ENCODE assay signal across 10 cellular contexts in the genomic region with DNA sequence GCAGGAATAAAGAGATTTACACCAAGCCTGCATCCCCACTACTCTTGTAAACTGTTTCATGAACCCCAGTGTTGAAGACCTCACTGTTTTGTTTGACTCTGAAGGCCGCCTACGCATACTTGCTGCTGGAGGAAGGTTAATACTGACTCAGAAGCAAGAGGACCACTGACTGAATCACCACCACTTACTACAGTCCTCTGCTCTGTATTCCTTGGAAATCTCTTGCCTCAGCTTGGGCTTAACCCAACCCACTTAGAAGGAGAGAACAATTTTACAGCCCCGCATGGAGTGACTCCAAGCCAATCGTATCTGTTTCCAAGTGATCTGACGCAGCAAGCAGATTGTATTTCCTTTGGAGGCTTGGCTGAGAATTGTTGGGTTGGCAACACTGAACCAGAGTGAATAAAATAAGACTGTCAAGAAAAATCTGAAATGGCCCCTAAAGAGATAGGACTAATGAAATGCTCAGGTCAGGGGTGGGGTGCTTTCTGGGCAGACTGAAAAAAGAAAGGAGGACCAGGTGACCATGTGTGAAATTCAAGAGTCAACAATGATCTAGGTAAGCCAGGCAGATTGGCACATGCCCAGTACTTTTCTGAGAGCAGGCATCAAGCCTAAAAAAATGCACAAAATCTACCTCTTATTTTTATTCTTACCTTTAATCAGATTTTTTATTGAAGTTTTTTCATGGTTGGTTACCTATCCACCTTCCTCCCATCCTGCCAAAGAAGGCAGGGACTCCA.
DNase-seq lines count a peak whose midpoint lies in the region; ATAC-seq, FAIRE-seq and TF ChIP-seq lines count a peak whose summit lies in the region.
"Had no signal": no experiment of that assay in that cellular context is flagged by ENCODE, and none has a peak within 500 bp of the region (broad histone marks: within the 10 kb centered on the region; RNA-seq: fewer than 3 reads in every experiment).

No MANE protein-coding gene starts in this region.

- H3K9ac ChIP-seq in HCT116 (ENCODE audit: low read length) = 0 out of 2 replicates have a peak overlapping the region, but pooled peaks have one; percentile 0

- H3K4me1 ChIP-seq in HCT116 (ENCODE audit: control insufficient read depth in 1 of 2, insufficient read depth in 2 of 2, low read length in 2 of 2) = peaks cover 58 to 78% of the 10 kb centered on the region in 2 experiments

- RAD21 ChIA-PET in HCT116 (lab: Charles Lee; ENCODE audit: low non-redundant PET in 1 of 2, low total read pairs in 2 of 2, uncharacterized antibody in 2 of 2, unreplicated experiment in 2 of 2) = no interaction called here

- no peak for FAIRE-seq in GM12891 (lab: Jason Lieb, UNC)
- FAIRE-seq: GM12892 had no signal

- no peak for DNase-seq in HCT116 (ENCODE audit: low read depth, low spot score)
- peak; percentile 29 for DNase-seq in kidney glomerular epithelial cell (lab: John Stamatoyannopoulos, UW)
- no peak for DNase-seq in stimulated activated effector memory CD8-positive, alpha-beta T cell treated with anti-CD3 and anti-CD28 coated beads, Interleukin-12 subunit alpha, Interleukin-12 subunit beta, amount 100 ng/mL, for 72 hours (ENCODE audit: low spot score in 2 of 2)
- DNase-seq in GM12891 (ENCODE audit: insufficient read length, low spot score) = no peak
- DNase-seq in activated naive CD4-positive, alpha-beta T cell treated with anti-CD3 and anti-CD28 coated beads for 36 hours = no peak
- no peak for DNase-seq in NCI-H146 (lab: John Stamatoyannopoulos, UW)

- no peaks in the 10 kb centered on the region for H3K36me3 Mint-ChIP-seq in brain
- H3K36me3 Mint-ChIP-seq in stimulated activated effector memory CD8-positive, alpha-beta T cell treated with anti-CD3 and anti-CD28 coated beads, Interleukin-12 subunit alpha, Interleukin-12 subunit beta, amount 100 ng/mL, for 72 hours = no peaks in the 10 kb centered on the region
- no peaks in the 10 kb centered on the region for H3K36me3 Mint-ChIP-seq in activated naive CD4-positive, alpha-beta T cell treated with anti-CD3 and anti-CD28 coated beads for 36 hours (ENCODE audit: low read depth)
- H3K36me3 Mint-ChIP-seq: activated naive CD4-positive, alpha-beta T cell treated with anti-CD3 and anti-CD28 coated beads, Interleukin-2, amount 50 U/mL, for 24 hours had no signal

- H3K4me3 ChIP-seq in HCT116 (replicated peaks in 1 of 2; ENCODE audit: low read depth in 1 of 2, low read length in 2 of 2) = 0 out of 4 replicates have a peak overlapping the region, but pooled peaks of 1 of the 2 experiments have one; percentile 5

- no peaks in the 10 kb centered on the region for H3K36me3 ChIP-seq in HCT116 (ENCODE audit: control insufficient read depth in 1 of 2, insufficient read depth in 2 of 2, low read length in 2 of 2)

- CTCF ChIA-PET in HCT116 (lab: Charles Lee) = no interaction called here
- CTCF ChIA-PET in activated naive CD4-positive, alpha-beta T cell treated with anti-CD3 and anti-CD28 coated beads for 36 hours (lab: Charles Lee) = no interaction called here

- no peaks in the 10 kb centered on the region for H3K27me3 ChIP-seq in HCT116 (ENCODE audit: insufficient read depth, low read length)

- H3K27ac ChIP-seq in HCT116 (ENCODE audit: low read depth, low read length) = peak overlapping the region; percentile 64

- H3K27me3 Mint-ChIP-seq in brain = no peaks in the 10 kb centered on the region
- no peaks in the 10 kb centered on the region for H3K27me3 Mint-ChIP-seq in activated naive CD4-positive, alpha-beta T cell treated with anti-CD3 and anti-CD28 coated beads for 36 hours (ENCODE audit: low read depth)
- H3K27me3 Mint-ChIP-seq: activated naive CD4-positive, alpha-beta T cell treated with anti-CD3 and anti-CD28 coated beads, Interleukin-2, amount 50 U/mL, for 24 hours had no signal

- H3K4me3 Mint-ChIP-seq in brain = peak overlapping the region in 3 of 5 experiments; percentile 23 to 53 (median 45)
- H3K4me3 Mint-ChIP-seq in stimulated activated effector memory CD8-positive, alpha-beta T cell treated with anti-CD3 and anti-CD28 coated beads, Interleukin-12 subunit alpha, Interleukin-12 subunit beta, amount 100 ng/mL, for 72 hours = no peak overlapping the region
- no peak overlapping the region for H3K4me3 Mint-ChIP-seq in activated naive CD4-positive, alpha-beta T cell treated with anti-CD3 and anti-CD28 coated beads for 36 hours
- H3K4me3 Mint-ChIP-seq: activated naive CD4-positive, alpha-beta T cell treated with anti-CD3 and anti-CD28 coated beads, Interleukin-2, amount 50 U/mL, for 24 hours had no signal

- intact Hi-C loops in HCT116 (cut with micrococcal nuclease) = no loop called here
- intact Hi-C loops in activated naive CD4-positive, alpha-beta T cell treated with anti-CD3 and anti-CD28 coated beads for 36 hours (cut with micrococcal nuclease) = no loop called here

- ATAC-seq in HCT116 (no peak), GM19035 (IDR thresholded peaks at IDR 0.05; ENCODE audit: unreplicated experiment) (no peak)
- ATAC-seq in stimulated activated effector memory CD8-positive, alpha-beta T cell treated with anti-CD3 and anti-CD28 coated beads, Interleukin-12 subunit alpha, Interleukin-12 subunit beta, amount 100 ng/mL, for 72 hours = peak; percentile 60

- no peaks in the 10 kb centered on the region for H4K20me1 ChIP-seq in HCT116 (ENCODE audit: insufficient read depth)

- H3K4me2 ChIP-seq in HCT116 (ENCODE audit: low read length) = peak overlapping the region; percentile 45

- no peak for TF ChIP-seq POLR2A in HCT116 (IDR thresholded peaks at IDR 0.05; ENCODE audit: borderline replicate concordance, extremely low read depth, insufficient read depth, insufficient read length)
- TF ChIP-seq POLR2A in GM12891 (IDR thresholded peaks at IDR 0.05; ENCODE audit: low read depth, low read length) = no peak

- BruUV-seq in HCT116 (replicated peaks; lab: Mats Ljungman, UMichigan) = no TSS peak

- peak overlapping the region; percentile 23 to 99 (median 93) for H3K27ac Mint-ChIP-seq in brain
- H3K27ac Mint-ChIP-seq in stimulated activated effector memory CD8-positive, alpha-beta T cell treated with anti-CD3 and anti-CD28 coated beads, Interleukin-12 subunit alpha, Interleukin-12 subunit beta, amount 100 ng/mL, for 72 hours = no peak overlapping the region
- no peak overlapping the region for H3K27ac Mint-ChIP-seq in activated naive CD4-positive, alpha-beta T cell treated with anti-CD3 and anti-CD28 coated beads for 36 hours
- H3K27ac Mint-ChIP-seq: activated naive CD4-positive, alpha-beta T cell treated with anti-CD3 and anti-CD28 coated beads, Interleukin-2, amount 50 U/mL, for 24 hours had no signal

- TF ChIP-seq RAD21 in HCT116 (IDR thresholded peaks at IDR 0.05; ENCODE audit: low read depth) = no peak

- POLR2A ChIA-PET in HCT116 (lab: Charles Lee) = no interaction called here

- H3K9me3 ChIP-seq in HCT116 (ENCODE audit: control insufficient read depth in 1 of 2, insufficient read depth in 1 of 2, low read depth in 1 of 2, low read length in 2 of 2) = no peaks in the 10 kb centered on the region

- no peaks in the 10 kb centered on the region for H3K79me2 ChIP-seq in HCT116 (ENCODE audit: insufficient read depth, low read length)

- TF ChIP-seq CTCF in HCT116 (IDR thresholded peaks at IDR 0.05 in 2 of 3, conservative IDR thresholded peaks at IDR 0.05 in 1 of 3; ENCODE audit: borderline replicate concordance in 1 of 3, insufficient read depth in 1 of 3, low read depth in 2 of 3, low read length in 2 of 3) (no peak), brain (conservative IDR thresholded peaks at IDR 0.05) (no peak)

- peaks cover 0 to 8% (median 0%) of the 10 kb centered on the region in 5 experiments for H3K9me3 Mint-ChIP-seq in brain
- no peaks in the 10 kb centered on the region for H3K9me3 Mint-ChIP-seq in stimulated activated effector memory CD8-positive, alpha-beta T cell treated with anti-CD3 and anti-CD28 coated beads, Interleukin-12 subunit alpha, Interleukin-12 subunit beta, amount 100 ng/mL, for 72 hours
- H3K9me3 Mint-ChIP-seq in activated naive CD4-positive, alpha-beta T cell treated with anti-CD3 and anti-CD28 coated beads for 36 hours = no peaks in the 10 kb centered on the region
- H3K9me3 Mint-ChIP-seq: activated naive CD4-positive, alpha-beta T cell treated with anti-CD3 and anti-CD28 coated beads, Interleukin-2, amount 50 U/mL, for 24 hours had no signal

- H3K9me2 ChIP-seq in HCT116 (ENCODE audit: insufficient read depth) = no peaks in the 10 kb centered on the region

- peaks cover 97% of the 10 kb centered on the region for H3K4me1 Mint-ChIP-seq in brain
- no peaks in the 10 kb centered on the region for H3K4me1 Mint-ChIP-seq in stimulated activated effector memory CD8-positive, alpha-beta T cell treated with anti-CD3 and anti-CD28 coated beads, Interleukin-12 subunit alpha, Interleukin-12 subunit beta, amount 100 ng/mL, for 72 hours
- H3K4me1 Mint-ChIP-seq in activated naive CD4-positive, alpha-beta T cell treated with anti-CD3 and anti-CD28 coated beads for 36 hours (ENCODE audit: low read depth) = peaks cover 3% of the 10 kb centered on the region
- H3K4me1 Mint-ChIP-seq: activated naive CD4-positive, alpha-beta T cell treated with anti-CD3 and anti-CD28 coated beads, Interleukin-2, amount 50 U/mL, for 24 hours had no signal

- H2AFZ ChIP-seq in HCT116 (ENCODE audit: low read depth, low read length, poor library complexity, severe bottlenecking) = no peak overlapping the region

TF ChIP-seq in HCT116, 20 proteins besides CTCF, POLR2A, EP300 and RAD21:
- TF ChIP-seq POLR2AphosphoS5 (IDR thresholded peaks at IDR 0.05; ENCODE audit: low read depth, low read length) (peak; percentile 54; the same call in 1 of the 2 replicates), SRF (IDR thresholded peaks at IDR 0.05; ENCODE audit: low read depth) (no peak), FOSL1 (IDR thresholded peaks at IDR 0.05; ENCODE audit: low read depth) (no peak)
- TF ChIP-seq, protein P1, sequence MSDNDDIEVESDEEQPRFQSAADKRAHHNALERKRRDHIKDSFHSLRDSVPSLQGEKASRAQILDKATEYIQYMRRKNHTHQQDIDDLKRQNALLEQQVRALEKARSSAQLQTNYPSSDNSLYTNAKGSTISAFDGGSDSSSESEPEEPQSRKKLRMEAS (IDR thresholded peaks at IDR 0.05) = no peak

TF ChIP-seq in GM12891, 5 proteins besides CTCF, POLR2A, EP300 and RAD21:
- no peak for TF ChIP-seq POLR2AphosphoS5 (IDR thresholded peaks at IDR 0.05; ENCODE audit: low read depth, low read length)
- TF ChIP-seq SPI1 (IDR thresholded peaks at IDR 0.05; ENCODE audit: low read depth, low read length) = no peak
- TF ChIP-seq TAF1 (IDR thresholded peaks at IDR 0.05; ENCODE audit: low read depth, low read length) = no peak
- no peak for TF ChIP-seq POU2F2 (IDR thresholded peaks at IDR 0.05; ENCODE audit: low read depth, low read length)
- no peak for TF ChIP-seq PAX5 (IDR thresholded peaks at IDR 0.05; ENCODE audit: insufficient read depth, low read length, severe bottlenecking)

Comparison
In these comparisons a context has a peak if more than half of its experiments do, and no peak if none do; other contexts are left out.
1. H3K27ac Mint-ChIP-seq: peak in brain (5 of 5); none in stimulated activated effector memory CD8-positive, alpha-beta T cell treated with anti-CD3 and anti-CD28 coated beads, Interleukin-12 subunit alpha, Interleukin-12 subunit beta, amount 100 ng/mL, for 72 hours (single experiment) and activated naive CD4-positive, alpha-beta T cell treated with anti-CD3 and anti-CD28 coated beads for 36 hours (single experiment).
2. H3K4me3 Mint-ChIP-seq: peak in brain (3 of 5); none in stimulated activated effector memory CD8-positive, alpha-beta T cell treated with anti-CD3 and anti-CD28 coated beads, Interleukin-12 subunit alpha, Interleukin-12 subunit beta, amount 100 ng/mL, for 72 hours (single experiment) and activated naive CD4-positive, alpha-beta T cell treated with anti-CD3 and anti-CD28 coated beads for 36 hours (single experiment).